7 cellular contexts compared by ENCODE assay signal in genomic region chr5:174165406-174165805, GRCh38.
"Had no signal": no experiment of that assay in that cellular context is flagged by ENCODE, and none has a peak within 500 bp of the region (broad histone marks: within the 10 kb centered on the region; RNA-seq: fewer than 3 reads in every experiment).

No MANE protein-coding gene starts in this region.

- H3K27ac Mint-ChIP-seq: HFFc6 had no signal

- H2AFZ ChIP-seq: GM23248 had no signal

- ATAC-seq: HCT116 had no signal

- H3K9ac ChIP-seq: GM23248 had no signal

- H3K4me3 Mint-ChIP-seq: HFFc6 had no signal

- H3K9me3 ChIP-seq: HAP-1 had no signal

- H3K4me1 ChIP-seq: HAP-1 had no signal

- H3K4me3 ChIP-seq: GM23248, HAP-1 had no signal

- H3K36me3 ChIP-seq: HAP-1 had no signal

- H3K27ac ChIP-seq: GM23248 had no signal

- DNase-seq: GM23248, GOT3, H7, HFFc6, IMR-90 had no signal
